ENCODE assay signal across 29 cellular contexts in the genomic region with DNA sequence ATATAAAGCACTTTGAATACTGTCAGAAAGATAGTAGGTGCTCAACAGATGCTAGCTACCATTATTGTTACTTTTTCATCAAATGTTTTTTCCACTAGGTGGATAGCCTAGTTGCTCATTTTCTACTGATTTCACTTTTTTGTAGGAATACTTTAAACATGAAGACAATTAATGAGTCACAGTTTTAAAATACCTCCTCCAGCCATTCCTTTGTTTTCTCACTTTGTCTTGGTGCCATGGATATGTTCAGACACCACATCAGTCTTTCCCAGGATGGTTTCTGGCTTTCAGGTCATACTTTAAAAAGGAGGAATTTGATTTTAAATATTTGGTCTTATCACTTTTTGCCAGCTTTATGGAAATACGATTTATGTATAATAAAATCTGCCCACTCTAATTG.
"Had no signal": no experiment of that assay in that cellular context is flagged by ENCODE, and none has a peak within 500 bp of the region (broad histone marks: within the 10 kb centered on the region; RNA-seq: fewer than 3 reads in every experiment).

No MANE protein-coding gene starts in this region.

- H3K4me3 ChIP-seq: heart right ventricle, lung, mucosa of descending colon, pancreas, right lobe of liver, stomach, thyroid gland had no signal

- H3K4me3 Mint-ChIP-seq: immature natural killer cell; mesothelial cell of epicardium; naive B cell; natural killer cell treated with Interleukin-12 subunit alpha and Interleukin-12 subunit beta and Interleukin-15 and Interleukin-18, amount 100 ng/mL, for 72 hours; neural crest cell; stimulated activated effector memory CD8-positive, alpha-beta T cell treated with anti-CD3 and anti-CD28 coated beads, Interleukin-12 subunit alpha, Interleukin-12 subunit beta, amount 100 ng/mL, for 72 hours; type B pancreatic cell had no signal

- H3K27ac ChIP-seq: heart right ventricle, neutrophil, pancreas, right lobe of liver, stomach, thyroid gland had no signal

- H3K27ac Mint-ChIP-seq: immature natural killer cell; mesothelial cell of epicardium; naive B cell; natural killer cell treated with Interleukin-12 subunit alpha and Interleukin-12 subunit beta and Interleukin-15 and Interleukin-18, amount 100 ng/mL, for 72 hours; stimulated activated effector memory CD8-positive, alpha-beta T cell treated with anti-CD3 and anti-CD28 coated beads, Interleukin-12 subunit alpha, Interleukin-12 subunit beta, amount 100 ng/mL, for 72 hours; type B pancreatic cell had no signal

- H3K9me3 ChIP-seq: neutrophil, pancreas, right lobe of liver, thyroid gland had no signal

- H3K27me3 Mint-ChIP-seq: naive B cell had no signal

- DNase-seq: caudate nucleus; effector CD8-positive, alpha-beta T cell; foreskin melanocyte; glutamatergic neuron; heart right ventricle; hypothalamus; immature natural killer cell; islet precursor cell; mesenchymal stem cell; mucosa of descending colon; naive B cell; pancreas; right lobe of liver; small intestine; stimulated activated CD4-positive, alpha-beta T cell treated with anti-CD3 and anti-CD28 coated beads, Interleukin-12 subunit alpha, Interleukin-12 subunit beta, amount 100 ng/mL, for 4 hours; stimulated activated CD4-positive, alpha-beta T cell treated with anti-CD3 and anti-CD28 coated beads, Interleukin-1b, Interleukin-23, amount 100 ng/mL, for 48 hours; stimulated activated CD4-positive, alpha-beta T cell treated with anti-CD3 and anti-CD28 coated beads, Interleukin-4, amount 100 ng/mL, for 1 hour; stimulated activated naive CD4-positive, alpha-beta T cell treated with Interleukin-2 at 50 U/mL for 16 hours; stomach; thyroid gland had no signal

- H3K9me3 Mint-ChIP-seq: natural killer cell treated with Interleukin-12 subunit alpha and Interleukin-12 subunit beta and Interleukin-15 and Interleukin-18, amount 100 ng/mL, for 72 hours had no signal

- H3K27me3 ChIP-seq: neutrophil, right lobe of liver, thyroid gland had no signal

- ATAC-seq: esophagus mucosa; heart right ventricle; left lobe of liver; mucosa of descending colon; natural killer cell treated with Interleukin-12 subunit alpha and Interleukin-12 subunit beta and Interleukin-15 and Interleukin-18, amount 100 ng/mL, for 72 hours; pancreas; right lobe of liver; stimulated activated effector memory CD8-positive, alpha-beta T cell treated with anti-CD3 and anti-CD28 coated beads, Interleukin-12 subunit alpha, Interleukin-12 subunit beta, amount 100 ng/mL, for 72 hours had no signal

- H3K4me1 ChIP-seq: pancreas, right lobe of liver, stomach, thyroid gland had no signal

- H3K4me1 Mint-ChIP-seq: immature natural killer cell; naive B cell; stimulated activated effector memory CD8-positive, alpha-beta T cell treated with anti-CD3 and anti-CD28 coated beads, Interleukin-12 subunit alpha, Interleukin-12 subunit beta, amount 100 ng/mL, for 72 hours had no signal

- H3K36me3 Mint-ChIP-seq: immature natural killer cell; mesothelial cell of epicardium; stimulated activated effector memory CD8-positive, alpha-beta T cell treated with anti-CD3 and anti-CD28 coated beads, Interleukin-12 subunit alpha, Interleukin-12 subunit beta, amount 100 ng/mL, for 72 hours; type B pancreatic cell had no signal

- H3K36me3 ChIP-seq: heart right ventricle, neutrophil, pancreas, right lobe of liver, stomach, thyroid gland had no signal
